In the genomic region with DNA sequence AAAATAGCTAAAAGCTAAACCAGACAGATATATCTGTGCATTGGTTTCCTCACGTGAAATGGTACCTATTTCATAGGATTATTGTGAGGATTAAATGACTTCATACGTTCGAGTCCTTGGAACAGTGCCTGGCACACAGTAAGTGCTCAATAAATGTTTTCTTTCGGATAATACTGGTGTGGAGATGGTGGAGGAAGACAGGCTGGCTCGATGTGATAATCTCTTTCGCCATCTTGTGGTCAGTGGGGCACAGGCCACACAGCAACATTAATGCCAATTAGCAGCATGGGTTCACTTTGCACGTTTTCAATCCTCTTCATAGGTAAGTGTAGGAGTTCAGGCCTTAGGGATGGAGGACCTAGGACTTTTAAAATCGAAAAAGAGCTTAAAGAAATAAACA, we compare ENCODE assay signal across 8 cellular contexts. TPM values are rescaled to one million over a fixed set of nuclear protein-coding genes. Genes with fewer than 3 reads are reported as not detected.
A peak's percentile ranks its signal among the peaks of the same experiment; 100 is the strongest.
DNase-seq lines count a peak whose midpoint lies in the region; ATAC-seq, FAIRE-seq and TF ChIP-seq lines count a peak whose summit lies in the region.

No MANE protein-coding gene starts in this region.

- H3K36me3 ChIP-seq in HCT116 (ENCODE audit: control insufficient read depth in 1 of 2, insufficient read depth in 2 of 2, low read length in 2 of 2) (no peaks in the 10 kb centered on the region), NT2/D1 (ENCODE audit: insufficient read depth, insufficient read length, low read length) (no peaks in the 10 kb centered on the region)

- intact Hi-C loops in HCT116 (cut with micrococcal nuclease): loop anchor here (5.0 to 10.0 kb wide), 2 partner anchors 76 to 644 kb away; no protein-coding TSS in a partner anchor

- H3K9me2 ChIP-seq in HCT116 (ENCODE audit: insufficient read depth): no peaks in the 10 kb centered on the region

- H3K4me3 ChIP-seq in HCT116 (replicated peaks in 1 of 2; ENCODE audit: low read depth in 1 of 2, low read length in 2 of 2) (no peak overlapping the region), NT2/D1 (ENCODE audit: insufficient read length, low read depth) (no peak overlapping the region)

- POLR2A ChIA-PET in HCT116 (lab: Charles Lee): no interaction called here

- H3K4me1 ChIP-seq in HCT116 (ENCODE audit: control insufficient read depth in 1 of 2, insufficient read depth in 2 of 2, low read length in 2 of 2) (no peaks in the 10 kb centered on the region), NT2/D1 (ENCODE audit: insufficient read depth, insufficient read length) (no peaks in the 10 kb centered on the region)

- no TSS peak for BruUV-seq in HCT116 (replicated peaks; lab: Mats Ljungman, UMichigan)

- H3K79me2 ChIP-seq in HCT116 (ENCODE audit: insufficient read depth, low read length): no peaks in the 10 kb centered on the region

- TF ChIP-seq POLR2A in HCT116 (IDR thresholded peaks at IDR 0.05; ENCODE audit: borderline replicate concordance, extremely low read depth, insufficient read depth, insufficient read length): no peak
- no peak for TF ChIP-seq POLR2A in H54 (IDR thresholded peaks at IDR 0.05; ENCODE audit: low read depth, low read length)

- no peak for FAIRE-seq in H54 (lab: Jason Lieb, UNC)

- H3K9ac ChIP-seq in HCT116 (ENCODE audit: low read length) (no peak overlapping the region), NT2/D1 (ENCODE audit: insufficient read length, low read depth) (no peak overlapping the region)

- no peaks in the 10 kb centered on the region for H3K9me3 ChIP-seq in HCT116 (ENCODE audit: control insufficient read depth in 1 of 2, insufficient read depth in 1 of 2, low read depth in 1 of 2, low read length in 2 of 2)
- no peaks in the 10 kb centered on the region for H3K9me3 ChIP-seq in NT2/D1 (ENCODE audit: insufficient read depth, low read length)

- H3K27me3 ChIP-seq in HCT116 (ENCODE audit: insufficient read depth, low read length) (peaks cover 11% of the 10 kb centered on the region; the same call in 1 of the 2 replicates), NT2/D1 (ENCODE audit: insufficient read depth, insufficient read length) (no peaks in the 10 kb centered on the region)

- no peak overlapping the region for H3K4me2 ChIP-seq in HCT116 (ENCODE audit: low read length)

- peak; percentile 50 to 63 (median 62); a peak in 5 of 6 replicates for TF ChIP-seq CTCF in HCT116 (IDR thresholded peaks at IDR 0.05 in 2 of 3, conservative IDR thresholded peaks at IDR 0.05 in 1 of 3; ENCODE audit: borderline replicate concordance in 1 of 3, insufficient read depth in 1 of 3, low read depth in 2 of 3, low read length in 2 of 3)

- DNase-seq in SHP77 (lab: John Stamatoyannopoulos, UW) (peak; percentile 8 to 11), SHP77 treated with DMSO at 0.1 percent for 48 hours (lab: John Stamatoyannopoulos, UW) (no peak), HCT116 (ENCODE audit: low read depth, low spot score) (peak; percentile 16), NT2/D1 (ENCODE audit: low read depth, low spot score) (peak; percentile 16), retina (peak; percentile 37), GDM1 (lab: John Stamatoyannopoulos, UW) (no peak), H54 (ENCODE audit: insufficient read length, low spot score) (no peak)

- H4K20me1 ChIP-seq in HCT116 (ENCODE audit: insufficient read depth): no peaks in the 10 kb centered on the region; the same call in 1 of the 2 replicates

- no peak overlapping the region for H3K27ac ChIP-seq in HCT116 (ENCODE audit: low read depth, low read length)

- RAD21 ChIA-PET in HCT116 (lab: Charles Lee; ENCODE audit: low non-redundant PET in 1 of 2, low total read pairs in 2 of 2, uncharacterized antibody in 2 of 2, unreplicated experiment in 2 of 2): no interaction called here

- ATAC-seq in HCT116: peak; percentile 85
- peak; percentile 44 for ATAC-seq in esophagus mucosa

- peak overlapping the region; percentile 62 for H2AFZ ChIP-seq in HCT116 (ENCODE audit: low read depth, low read length, poor library complexity, severe bottlenecking)

- CTCF ChIA-PET in HCT116 (lab: Charles Lee): interaction anchor here (1.0 to 1.8 kb wide), 5 partner anchors 11 to 645 kb away, joined by 3 to 5 read pairs (median 3); no protein-coding TSS in a partner anchor

- TF ChIP-seq RAD21 in HCT116 (IDR thresholded peaks at IDR 0.05; ENCODE audit: low read depth): peak; percentile 76

TF ChIP-seq in HCT116, 20 proteins besides CTCF, POLR2A, EP300 and RAD21:
- TF ChIP-seq POLR2AphosphoS5 (IDR thresholded peaks at IDR 0.05; ENCODE audit: low read depth, low read length) (no peak), JUND (IDR thresholded peaks at IDR 0.05) (no peak), EZH2 (IDR thresholded peaks at IDR 0.05) (no peak), TCF7L2 (IDR thresholded peaks at IDR 0.05; ENCODE audit: borderline replicate concordance, extremely low read depth, insufficient read depth, insufficient read length) (no peak), CEBPB (IDR thresholded peaks at IDR 0.05; ENCODE audit: low read depth) (no peak), FOSL1 (IDR thresholded peaks at IDR 0.05; ENCODE audit: low read depth) (no peak), YY1 (IDR thresholded peaks at IDR 0.05; ENCODE audit: extremely low read depth, insufficient replicate concordance, low read depth, low read length) (no peak), SIN3A (IDR thresholded peaks at IDR 0.05; ENCODE audit: low read depth) (no peak), EGR1 (IDR thresholded peaks at IDR 0.05; ENCODE audit: low read depth) (no peak), ZFX (IDR thresholded peaks at IDR 0.05) (no peak)
- TF ChIP-seq, protein P1, sequence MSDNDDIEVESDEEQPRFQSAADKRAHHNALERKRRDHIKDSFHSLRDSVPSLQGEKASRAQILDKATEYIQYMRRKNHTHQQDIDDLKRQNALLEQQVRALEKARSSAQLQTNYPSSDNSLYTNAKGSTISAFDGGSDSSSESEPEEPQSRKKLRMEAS (IDR thresholded peaks at IDR 0.05): no peak
- TF ChIP-seq, protein P2, sequence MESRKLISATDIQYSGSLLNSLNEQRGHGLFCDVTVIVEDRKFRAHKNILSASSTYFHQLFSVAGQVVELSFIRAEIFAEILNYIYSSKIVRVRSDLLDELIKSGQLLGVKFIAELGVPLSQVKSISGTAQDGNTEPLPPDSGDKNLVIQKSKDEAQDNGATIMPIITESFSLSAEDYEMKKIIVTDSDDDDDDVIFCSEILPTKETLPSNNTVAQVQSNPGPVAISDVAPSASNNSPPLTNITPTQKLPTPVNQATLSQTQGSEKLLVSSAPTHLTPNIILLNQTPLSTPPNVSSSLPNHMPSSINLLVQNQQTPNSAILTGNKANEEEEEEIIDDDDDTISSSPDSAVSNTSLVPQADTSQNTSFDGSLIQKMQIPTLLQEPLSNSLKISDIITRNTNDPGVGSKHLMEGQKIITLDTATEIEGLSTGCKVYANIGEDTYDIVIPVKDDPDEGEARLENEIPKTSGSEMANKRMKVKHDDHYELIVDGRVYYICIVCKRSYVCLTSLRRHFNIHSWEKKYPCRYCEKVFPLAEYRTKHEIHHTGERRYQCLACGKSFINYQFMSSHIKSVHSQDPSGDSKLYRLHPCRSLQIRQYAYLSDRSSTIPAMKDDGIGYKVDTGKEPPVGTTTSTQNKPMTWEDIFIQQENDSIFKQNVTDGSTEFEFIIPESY (IDR thresholded peaks at IDR 0.05; ENCODE audit: extremely low read depth, insufficient replicate concordance, low read length): no peak

RNA-seq across cellular contexts. Expression of a gene that starts 9.3 kb away (rescaled TPM):
- not detected for total RNA-seq in HCT116 (2021; ENCODE audit: unreplicated experiment)
- polyA plus RNA-seq in HCT116 (2012): 0.21 and 0.27 TPM in 2 replicates
- not detected for total RNA-seq in esophagus mucosa

RNA-seq across cellular contexts. Expression of a gene that starts 40.9 kb away (rescaled TPM):
- total RNA-seq in HCT116 (2021; ENCODE audit: unreplicated experiment) (3.5 TPM), esophagus mucosa (1.2 TPM)
- polyA plus RNA-seq in HCT116 (2012): 3.4 and 3.7 TPM in 2 replicates

Comparison
In these comparisons a context has a peak if more than half of its experiments do, and no peak if none do; other contexts are left out.
1. DNase-seq: peak in SHP77 (2 of 2), HCT116 (single experiment), NT2/D1 (single experiment) and retina (single experiment); none in SHP77 treated with DMSO at 0.1 percent for 48 hours (single experiment), GDM1 (single experiment) and H54 (single experiment).